In the genomic region with DNA sequence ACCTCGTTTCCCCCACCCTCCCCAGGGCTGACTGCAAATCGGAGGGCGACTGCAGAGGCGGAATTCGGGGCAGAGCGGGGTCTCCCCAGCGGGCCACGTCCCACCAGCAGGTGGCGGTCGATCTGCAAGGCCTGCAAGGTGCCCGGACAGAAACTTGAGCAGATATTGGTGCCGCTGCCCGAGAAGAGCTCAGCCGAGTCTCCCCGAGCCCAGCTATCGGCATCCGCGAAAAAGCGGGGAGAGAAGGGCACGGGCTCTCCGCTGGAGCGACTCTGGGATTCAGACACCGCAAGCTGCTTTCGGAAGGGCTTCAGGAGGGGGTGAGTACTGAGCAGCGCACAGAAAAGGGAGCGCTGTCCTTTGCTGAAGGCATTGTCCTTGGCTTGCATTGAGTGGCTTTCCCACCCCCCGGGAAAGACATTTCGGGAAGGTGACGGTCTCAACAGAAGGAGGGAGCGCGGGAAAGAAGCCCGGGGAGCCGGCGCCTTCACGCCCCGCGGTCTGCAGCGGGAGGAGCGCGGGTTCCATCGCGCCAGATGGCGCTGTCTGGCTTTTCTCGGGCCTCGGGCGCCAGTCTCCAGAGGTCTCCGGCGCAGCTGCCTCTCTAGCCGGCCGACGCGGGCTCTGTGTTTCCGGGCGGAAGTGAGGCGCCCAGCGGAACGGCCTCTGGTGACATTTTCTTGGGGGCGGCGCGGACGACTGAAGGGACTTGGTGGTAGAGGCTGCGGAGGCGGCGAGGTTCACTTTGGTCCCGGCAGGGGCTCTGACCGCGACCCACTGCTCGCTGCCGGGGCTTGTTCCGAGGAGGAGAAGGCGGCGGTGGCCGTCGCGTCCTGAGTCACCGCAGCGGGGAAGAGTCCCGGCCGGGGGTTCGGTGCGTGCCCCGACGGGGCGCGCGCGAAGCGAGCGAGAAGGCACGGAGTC, we compare ENCODE assay signal across 8 cellular contexts.
DNase-seq lines count a peak whose midpoint lies in the region; ATAC-seq and TF ChIP-seq lines count a peak whose summit lies in the region.

No MANE protein-coding gene starts in this region.

- H3K9me3 Mint-ChIP-seq in naive B cell, result no peaks in the 10 kb centered on the region
- H3K9me3 Mint-ChIP-seq in stimulated activated effector memory CD8-positive, alpha-beta T cell treated with anti-CD3 and anti-CD28 coated beads, Interleukin-12 subunit alpha, Interleukin-12 subunit beta, amount 100 ng/mL, for 72 hours, result no peaks in the 10 kb centered on the region

- H3K27me3 ChIP-seq in Panc1 (ENCODE audit: control insufficient read depth, insufficient read depth, low read length), result no peaks in the 10 kb centered on the region

- no peaks in the 10 kb centered on the region for H3K36me3 Mint-ChIP-seq in naive B cell
- peaks cover 33% of the 10 kb centered on the region for H3K36me3 Mint-ChIP-seq in stimulated activated effector memory CD8-positive, alpha-beta T cell treated with anti-CD3 and anti-CD28 coated beads, Interleukin-12 subunit alpha, Interleukin-12 subunit beta, amount 100 ng/mL, for 72 hours

- intact Hi-C loops in Panc1 (cut with micrococcal nuclease; ENCODE audit: unreplicated experiment), result loop anchor here (5.0 kb wide), 1 partner anchor 44 kb away; no protein-coding TSS in a partner anchor

- in situ Hi-C loops in Panc1 (cut with HindIII; ENCODE audit: low pct_unique_long_range_greater_than_20kb, low sequenced_read_pairs), result no loop called here

- CTCF ChIA-PET in Panc1 (lab: Charles Lee), result interaction anchor here (0.5 to 1.3 kb wide), 11 partner anchors 9 to 484 kb away, joined by 3 to 11 read pairs (median 4); no protein-coding TSS in a partner anchor

- no peaks in the 10 kb centered on the region for H3K27me3 Mint-ChIP-seq in naive B cell

- no peaks in the 10 kb centered on the region for H3K9me3 ChIP-seq in KOPT-K1 (ENCODE audit: insufficient read depth, low read length, poor library complexity, severe bottlenecking)
- H3K9me3 ChIP-seq in Panc1 (ENCODE audit: control insufficient read depth, insufficient read depth, low read depth, low read length), result no peaks in the 10 kb centered on the region

- H3K4me3 ChIP-seq in Panc1 (ENCODE audit: low read depth in 2 of 2, low read length in 2 of 2), result peak overlapping the region; percentile 79 to 86

- peak overlapping the region; percentile 95 to 99 (median 98) for H3K4me3 Mint-ChIP-seq in naive B cell
- H3K4me3 Mint-ChIP-seq in stimulated activated effector memory CD8-positive, alpha-beta T cell treated with anti-CD3 and anti-CD28 coated beads, Interleukin-12 subunit alpha, Interleukin-12 subunit beta, amount 100 ng/mL, for 72 hours, result peak overlapping the region; percentile 99

- H3K4me1 ChIP-seq in Panc1 (ENCODE audit: control insufficient read depth, insufficient read depth, low read length), result peaks cover 8% of the 10 kb centered on the region; the same call in 1 of the 2 replicates

- TF ChIP-seq CTCF in Panc1 (IDR thresholded peaks at IDR 0.05), result peak; percentile 87

- H3K36me3 ChIP-seq in KOPT-K1 (ENCODE audit: insufficient read depth, low read length) (peaks cover 17% of the 10 kb centered on the region; the same call in 1 of the 2 replicates), Panc1 (ENCODE audit: control insufficient read depth, insufficient read depth, low read length) (no peaks in the 10 kb centered on the region)

- H3K4me1 Mint-ChIP-seq in naive B cell, result peaks cover 27 to 57% (median 56%) of the 10 kb centered on the region in 3 donors
- H3K4me1 Mint-ChIP-seq in stimulated activated effector memory CD8-positive, alpha-beta T cell treated with anti-CD3 and anti-CD28 coated beads, Interleukin-12 subunit alpha, Interleukin-12 subunit beta, amount 100 ng/mL, for 72 hours, result peaks cover 46% of the 10 kb centered on the region

- H3K27ac ChIP-seq in KOPT-K1 (ENCODE audit: low read depth, low read length, poor library complexity, severe bottlenecking) (peak overlapping the region; percentile 99), Panc1 (ENCODE audit: low read length) (peak overlapping the region; percentile 74)

- H3K27ac Mint-ChIP-seq in naive B cell, result peak overlapping the region; percentile 95 to 99 (median 98)
- H3K27ac Mint-ChIP-seq in stimulated activated effector memory CD8-positive, alpha-beta T cell treated with anti-CD3 and anti-CD28 coated beads, Interleukin-12 subunit alpha, Interleukin-12 subunit beta, amount 100 ng/mL, for 72 hours, result peak overlapping the region; percentile 99

- ATAC-seq in GM21825 (IDR thresholded peaks at IDR 0.05; ENCODE audit: unreplicated experiment), result peak; percentile 88
- ATAC-seq in Panc1, result peak; percentile 97
- ATAC-seq in naive B cell (ENCODE audit: low read depth in 2 of 2), result peak; percentile 87
- peak; percentile 92 for ATAC-seq in stimulated activated effector memory CD8-positive, alpha-beta T cell treated with anti-CD3 and anti-CD28 coated beads, Interleukin-12 subunit alpha, Interleukin-12 subunit beta, amount 100 ng/mL, for 72 hours

- BruUV-seq in Panc1 (replicated peaks; lab: Mats Ljungman, UMichigan), result no TSS peak

- POLR2A ChIA-PET in Panc1 (lab: Charles Lee), result no interaction called here

- peak; percentile 92 for DNase-seq in EH (ENCODE audit: low read depth)
- peak; percentile 69 for DNase-seq in Panc1 (ENCODE audit: low read depth, low spot score)
- peak; percentile 90 for DNase-seq in activated T-helper 1 cell treated with Interleukin-2 at 50 U/mL for 16 hours (ENCODE audit: low read depth)
- peak; percentile 92 for DNase-seq in fibroblast of gingiva (ENCODE audit: low read depth)
- DNase-seq in naive B cell, result peak; percentile 94
- DNase-seq in stimulated activated effector memory CD8-positive, alpha-beta T cell treated with anti-CD3 and anti-CD28 coated beads, Interleukin-12 subunit alpha, Interleukin-12 subunit beta, amount 100 ng/mL, for 72 hours (ENCODE audit: low spot score in 2 of 2), result peak; percentile 92 to 96

Comparison
In these comparisons a context has a peak if more than half of its experiments do, and no peak if none do; other contexts are left out.
1. Peak in every context shown above with its lines: DNase-seq, ATAC-seq, H3K4me3 ChIP-seq and H3K27ac ChIP-seq.